In the genomic region with DNA sequence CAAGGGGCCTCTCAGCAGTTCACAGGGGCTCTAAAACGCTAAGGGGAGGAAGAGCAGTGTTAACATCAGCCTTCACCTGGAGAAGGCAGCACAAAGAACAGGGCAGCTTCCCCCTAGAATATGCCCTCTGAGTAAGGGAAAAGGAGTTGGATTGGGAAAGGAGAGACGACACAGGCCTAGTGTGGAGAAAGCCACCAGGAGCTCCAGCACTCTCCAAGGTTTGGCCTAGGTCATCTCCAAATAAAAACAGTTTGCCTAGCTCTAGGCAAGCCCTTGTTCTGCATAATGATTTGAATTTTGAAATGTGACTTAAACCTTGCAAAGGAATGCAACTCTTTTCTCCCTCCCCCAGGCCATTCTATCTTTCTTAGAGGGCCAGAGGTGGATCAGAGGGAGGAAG, we compare ENCODE assay signal across 8 cellular contexts.
DNase-seq lines count a peak whose midpoint lies in the region; ATAC-seq and TF ChIP-seq lines count a peak whose summit lies in the region.

No MANE protein-coding gene starts in this region.

- no peaks in the 10 kb centered on the region for H3F3A ChIP-seq in OCI-LY1 (ENCODE audit: insufficient read depth, low read length)

- H3K36me3 ChIP-seq in BLaER1 treated with 17β-estradiol and CSF1 and Interleukin-3, amounts not matched to agents 10 nM and 100 nM = no peaks in the 10 kb centered on the region
- no peaks in the 10 kb centered on the region for H3K36me3 ChIP-seq in OCI-LY1 (ENCODE audit: insufficient read depth, low read length)

- H4K20me1 ChIP-seq in BLaER1 treated with 17β-estradiol and CSF1 and Interleukin-3, amounts not matched to agents 10 nM and 100 nM = no peaks in the 10 kb centered on the region
- H4K20me1 ChIP-seq in OCI-LY1 (ENCODE audit: insufficient read depth, low read length) = no peaks in the 10 kb centered on the region

- no peaks in the 10 kb centered on the region for H3K79me2 ChIP-seq in OCI-LY1 (ENCODE audit: insufficient read depth, low read length)

- H3K27me3 Mint-ChIP-seq in effector memory CD8-positive, alpha-beta T cell = no peaks in the 10 kb centered on the region
- H3K27me3 Mint-ChIP-seq in nephron progenitor cell (ENCODE audit: low read depth, poor library complexity) = no peaks in the 10 kb centered on the region

- no peak for ATAC-seq in effector memory CD8-positive, alpha-beta T cell (replicated peaks)
- no peak for ATAC-seq in GM18867 (IDR thresholded peaks at IDR 0.05; ENCODE audit: unreplicated experiment)

- intact Hi-C loops in posterior vena cava (cut with DNase I) = loop anchor here (2.0 to 10.0 kb wide), 6 partner anchors 62 to 346 kb away; a partner anchor contains a TSS

- peak overlapping the region; percentile 95 to 96 for H3K4me3 Mint-ChIP-seq in effector memory CD8-positive, alpha-beta T cell
- H3K4me3 Mint-ChIP-seq in nephron progenitor cell = peak overlapping the region; percentile 91

- H3K9me3 ChIP-seq in BLaER1 treated with 17β-estradiol and CSF1 and Interleukin-3, amounts not matched to agents 10 nM and 100 nM (replicated peaks in 1 of 11) = no peaks in the 10 kb centered on the region
- no peaks in the 10 kb centered on the region for H3K9me3 ChIP-seq in OCI-LY1 (ENCODE audit: low read length)

- H3K4me1 ChIP-seq in BLaER1 treated with 17β-estradiol and CSF1 and Interleukin-3, amounts not matched to agents 10 nM and 100 nM = peaks cover 26 to 58% (median 33%) of the 10 kb centered on the region in 10 experiments
- peaks cover 56% of the 10 kb centered on the region for H3K4me1 ChIP-seq in OCI-LY1 (ENCODE audit: insufficient read depth, low read length, severe bottlenecking)

- peak overlapping the region in 1 of 2 donors; percentile 96 for H3K27ac Mint-ChIP-seq in effector memory CD8-positive, alpha-beta T cell
- peak overlapping the region; percentile 100 for H3K27ac Mint-ChIP-seq in nephron progenitor cell

- peak overlapping the region; percentile 70 to 87 (median 82); a peak in 21 of 22 replicates for H3K9ac ChIP-seq in BLaER1 treated with 17β-estradiol and CSF1 and Interleukin-3, amounts not matched to agents 10 nM and 100 nM
- H3K9ac ChIP-seq in OCI-LY1 (ENCODE audit: low read length) = peak overlapping the region; percentile 74

- H3K4me1 Mint-ChIP-seq in effector memory CD8-positive, alpha-beta T cell (ENCODE audit: low read depth in 2 of 2) = peaks cover 28 to 33% of the 10 kb centered on the region in 2 donors
- H3K4me1 Mint-ChIP-seq in nephron progenitor cell = peaks cover 86% of the 10 kb centered on the region

- peak overlapping the region; percentile 64 to 92 (median 84) for H3K27ac ChIP-seq in BLaER1 treated with 17β-estradiol and CSF1 and Interleukin-3, amounts not matched to agents 10 nM and 100 nM
- peak overlapping the region; percentile 86 for H3K27ac ChIP-seq in OCI-LY1 (ENCODE audit: low read depth, low read length, poor library complexity, severe bottlenecking)

- peak overlapping the region; percentile 82 to 93 (median 88) for H3K4me2 ChIP-seq in BLaER1 treated with 17β-estradiol and CSF1 and Interleukin-3, amounts not matched to agents 10 nM and 100 nM
- H3K4me2 ChIP-seq in OCI-LY1 (ENCODE audit: low read length) = peak overlapping the region; percentile 81

- peak overlapping the region; percentile 48 to 69 (median 59) for H3K4me3 ChIP-seq in BLaER1 treated with 17β-estradiol and CSF1 and Interleukin-3, amounts not matched to agents 10 nM and 100 nM
- H3K4me3 ChIP-seq in OCI-LY1 (ENCODE audit: low read depth, low read length, poor library complexity, severe bottlenecking) = peak overlapping the region; percentile 60

- no peak overlapping the region; the same call in 1 of the 2 replicates for H2AFZ ChIP-seq in OCI-LY1 (ENCODE audit: low read length)

- no peaks in the 10 kb centered on the region for H3K9me2 ChIP-seq in OCI-LY1 (ENCODE audit: low read depth, low read length)

- peaks cover 7% of the 10 kb centered on the region for H3K36me3 Mint-ChIP-seq in effector memory CD8-positive, alpha-beta T cell (ENCODE audit: insufficient read depth)
- no peaks in the 10 kb centered on the region for H3K36me3 Mint-ChIP-seq in nephron progenitor cell (ENCODE audit: low read depth)

- H3K9me3 Mint-ChIP-seq in effector memory CD8-positive, alpha-beta T cell = no peaks in the 10 kb centered on the region
- peaks cover 4% of the 10 kb centered on the region for H3K9me3 Mint-ChIP-seq in nephron progenitor cell

- DNase-seq in effector memory CD8-positive, alpha-beta T cell = no peak
- DNase-seq in nephron progenitor cell = no peak
- DNase-seq in stimulated activated CD4-positive, alpha-beta T cell treated with anti-CD3 and anti-CD28 coated beads, Interleukin-15, amount 100 ng/mL, for 24 hours = no peak
- no peak for DNase-seq in posterior vena cava (ENCODE audit: low spot score)
- DNase-seq in DMS153 (lab: John Stamatoyannopoulos, UW) = no peak

- TF ChIP-seq CTCF in OCI-LY1 (IDR thresholded peaks at IDR 0.05; ENCODE audit: low read length) = no peak
- no peak for TF ChIP-seq CTCF in nephron progenitor cell (IDR thresholded peaks at IDR 0.05)

- H3K27me3 ChIP-seq in BLaER1 treated with 17β-estradiol and CSF1 and Interleukin-3, amounts not matched to agents 10 nM and 100 nM = no peaks in the 10 kb centered on the region
- H3K27me3 ChIP-seq in OCI-LY1 (ENCODE audit: insufficient read depth, low read length) = no peaks in the 10 kb centered on the region
